ENCODE assay signal across 1 cellular context in the genomic region with DNA sequence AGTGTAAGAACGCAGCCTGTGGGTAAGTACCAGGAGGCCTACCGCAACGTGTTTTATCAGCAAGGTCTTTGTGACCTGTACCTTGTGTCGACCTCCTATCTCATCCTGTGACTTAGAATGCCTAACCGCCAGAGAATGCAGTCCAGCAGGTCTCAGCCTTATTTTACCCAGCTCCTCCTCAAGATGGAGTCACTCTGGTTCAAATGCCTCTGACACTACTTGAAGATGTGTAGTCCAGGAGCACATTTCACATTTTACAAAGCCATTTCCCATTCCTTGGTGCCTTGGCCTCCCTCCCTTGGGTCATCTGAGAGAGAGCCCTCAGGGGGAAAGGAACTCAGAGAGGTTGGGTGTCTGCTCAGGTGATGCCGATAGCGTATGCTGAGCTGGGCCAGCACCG.
TF ChIP-seq lines count a peak whose summit lies in the region.

No MANE protein-coding gene starts in this region.

TF ChIP-seq in K562, 482 proteins besides CTCF, POLR2A, EP300 and RAD21 (continued from another document):
- TF ChIP-seq ZNF639 (CRISPR knock-in tag; conservative IDR thresholded peaks at IDR 0.05 in 1 of 2, IDR thresholded peaks at IDR 0.05 in 1 of 2) = 0 out of 4 replicates have a peak, but pooled peaks of 1 of the 2 experiments have one; percentile 48
- TF ChIP-seq DDX20 (tag; IDR thresholded peaks at IDR 0.05; ENCODE audit: low read depth) = peak; percentile 69; the same call in 1 of the 2 replicates
